ENCODE assay signal across 8 cellular contexts in genomic region chr16:72400257-72401078, GRCh38.
DNase-seq lines count a peak whose midpoint lies in the region; ATAC-seq and TF ChIP-seq lines count a peak whose summit lies in the region.

No MANE protein-coding gene starts in this region.

- no peaks in the 10 kb centered on the region for H3K36me3 ChIP-seq in CD8-positive, alpha-beta T cell (ENCODE audit: insufficient read depth, low read length)
- H3K36me3 ChIP-seq in Loucy (ENCODE audit: insufficient read depth, low read length): no peaks in the 10 kb centered on the region

- H3K4me3 Mint-ChIP-seq in CD8-positive, alpha-beta T cell: no peak overlapping the region
- no peak overlapping the region for H3K4me3 Mint-ChIP-seq in naive thymus-derived CD8-positive, alpha-beta T cell

- DNase-seq in CD8-positive, alpha-beta T cell: peak in 3 of 7 experiments; percentile 1 to 25 (median 14)
- DNase-seq in SKM-1 treated with dmso at 0.1 percent for 144 hours (lab: John Stamatoyannopoulos, UW; ENCODE audit: unreplicated experiment): peak; percentile 60
- DNase-seq in epithelial cell of esophagus (ENCODE audit: low read depth): peak; percentile 55
- DNase-seq in naive thymus-derived CD8-positive, alpha-beta T cell: peak in 6 of 10 donors; percentile 1 to 17 (median 8)

- no peak overlapping the region for H3K9ac ChIP-seq in Loucy (ENCODE audit: low read depth, low read length, poor library complexity, severe bottlenecking)

- H3K27ac Mint-ChIP-seq in CD8-positive, alpha-beta T cell: no peak overlapping the region
- peak overlapping the region in 1 of 10 donors; percentile 45 for H3K27ac Mint-ChIP-seq in naive thymus-derived CD8-positive, alpha-beta T cell

- no peaks in the 10 kb centered on the region for H3K9me3 Mint-ChIP-seq in CD8-positive, alpha-beta T cell
- H3K9me3 Mint-ChIP-seq in naive thymus-derived CD8-positive, alpha-beta T cell: peaks cover 0 to 6% (median under 1%) of the 10 kb centered on the region in 9 donors

- H3K4me1 ChIP-seq in CD8-positive, alpha-beta T cell (ENCODE audit: insufficient read depth, low read length): no peaks in the 10 kb centered on the region
- no peaks in the 10 kb centered on the region for H3K4me1 ChIP-seq in Loucy (ENCODE audit: insufficient read depth, low read length, poor library complexity, severe bottlenecking)

- ATAC-seq in CD8-positive, alpha-beta T cell: no peak
- ATAC-seq in GM18858 (IDR thresholded peaks at IDR 0.05; ENCODE audit: unreplicated experiment) (peak; percentile 66), GM21367 (IDR thresholded peaks at IDR 0.05; ENCODE audit: unreplicated experiment) (no peak), HG03457 (IDR thresholded peaks at IDR 0.05; ENCODE audit: unreplicated experiment) (no peak)
- no peak for ATAC-seq in naive thymus-derived CD8-positive, alpha-beta T cell

- H3K4me3 ChIP-seq in CD8-positive, alpha-beta T cell (ENCODE audit: low read depth, low read length): no peak overlapping the region
- H3K4me3 ChIP-seq in Loucy (ENCODE audit: low read length, poor library complexity, severe bottlenecking) (no peak overlapping the region), epithelial cell of esophagus (ENCODE audit: low read length) (no peak overlapping the region)

- CTCF ChIA-PET in CD8-positive, alpha-beta T cell (lab: Charles Lee): interaction anchor here (1.3 to 1.4 kb wide), 2 partner anchors 9 to 17 kb away, joined by 3 to 5 read pairs; no protein-coding TSS in a partner anchor

- no peaks in the 10 kb centered on the region for H3F3A ChIP-seq in Loucy (ENCODE audit: low read depth)

- H3K27ac ChIP-seq in CD8-positive, alpha-beta T cell (ENCODE audit: low read depth, low read length): no peak overlapping the region

- no peak overlapping the region for H2AFZ ChIP-seq in Loucy (ENCODE audit: low read length)

- no peaks in the 10 kb centered on the region for H3K79me2 ChIP-seq in Loucy (ENCODE audit: insufficient read depth, low read length)

- no peaks in the 10 kb centered on the region for H4K20me1 ChIP-seq in Loucy (ENCODE audit: insufficient read depth, low read length, poor library complexity, severe bottlenecking)

- H3K4me2 ChIP-seq in Loucy (ENCODE audit: low read depth, low read length, poor library complexity, severe bottlenecking): no peak overlapping the region

- no peaks in the 10 kb centered on the region for H3K27me3 Mint-ChIP-seq in CD8-positive, alpha-beta T cell (ENCODE audit: low read depth)
- H3K27me3 Mint-ChIP-seq in naive thymus-derived CD8-positive, alpha-beta T cell: no peaks in the 10 kb centered on the region

- POLR2A ChIA-PET in CD8-positive, alpha-beta T cell (lab: Charles Lee): interaction anchor here (0.7 kb wide), 1 partner anchor 89 kb away, joined by 3 read pairs; no protein-coding TSS in a partner anchor
- POLR2A ChIA-PET in naive thymus-derived CD8-positive, alpha-beta T cell (lab: Charles Lee): no interaction called here

- no peaks in the 10 kb centered on the region for H3K9me3 ChIP-seq in CD8-positive, alpha-beta T cell (ENCODE audit: low read length)
- H3K9me3 ChIP-seq in Loucy (ENCODE audit: insufficient read depth, low read depth, low read length): no peaks in the 10 kb centered on the region

- H3K9me2 ChIP-seq in Loucy (replicated peaks; ENCODE audit: low read depth, low read length): no peaks in the 10 kb centered on the region

- no peaks in the 10 kb centered on the region for H3K4me1 Mint-ChIP-seq in CD8-positive, alpha-beta T cell (ENCODE audit: low read depth)
- H3K4me1 Mint-ChIP-seq in naive thymus-derived CD8-positive, alpha-beta T cell: no peaks in the 10 kb centered on the region

- intact Hi-C loops in CD8-positive, alpha-beta T cell (cut with DNase I, micrococcal nuclease): loop anchor here in 1 of 2 experiments (5.0 kb wide), 1 partner anchor 1557 kb away; no protein-coding TSS in a partner anchor

- no peaks in the 10 kb centered on the region for H3K27me3 ChIP-seq in CD8-positive, alpha-beta T cell (ENCODE audit: insufficient read depth, low read length)
- no peaks in the 10 kb centered on the region for H3K27me3 ChIP-seq in Loucy (ENCODE audit: insufficient read depth, low read length, poor library complexity, severe bottlenecking)

- H3K36me3 Mint-ChIP-seq in CD8-positive, alpha-beta T cell: no peaks in the 10 kb centered on the region
- peaks cover 0 to 3% (median under 1%) of the 10 kb centered on the region in 3 donors for H3K36me3 Mint-ChIP-seq in naive thymus-derived CD8-positive, alpha-beta T cell

- TF ChIP-seq CTCF in CD8-positive, alpha-beta T cell (IDR thresholded peaks at IDR 0.05): peak; percentile 65
- peak; percentile 76 for TF ChIP-seq CTCF in Loucy (conservative IDR thresholded peaks at IDR 0.05; ENCODE audit: low read length)
- peak; percentile 75 for TF ChIP-seq CTCF in epithelial cell of esophagus (IDR thresholded peaks at IDR 0.05; ENCODE audit: insufficient read depth, low read depth, low read length, missing control alignments)
